Comparison of ENCODE assay signal across 8 cellular contexts in the genomic region with DNA sequence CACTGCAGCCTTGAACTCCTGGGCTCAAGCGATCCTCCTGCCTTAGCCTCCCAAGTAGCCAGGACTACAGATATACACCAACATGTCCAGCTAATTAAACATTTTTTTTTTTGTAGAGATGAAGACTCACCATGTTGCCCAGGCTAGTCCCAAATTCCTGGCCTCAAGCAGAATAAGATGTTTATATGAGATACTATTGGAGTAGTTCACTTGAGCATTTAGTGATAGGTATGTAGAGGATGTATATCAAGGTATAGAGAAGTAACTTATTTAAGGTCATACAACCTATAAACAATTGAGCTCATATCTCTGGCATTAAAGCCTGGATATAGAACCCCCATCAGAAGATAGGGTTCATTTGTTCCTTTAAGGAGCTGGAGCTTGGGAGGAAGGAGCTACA. TPM values are rescaled to one million over a fixed set of nuclear protein-coding genes. Genes with fewer than 3 reads are reported as not detected.
"Had no signal": no experiment of that assay in that cellular context is flagged by ENCODE, and none has a peak within 500 bp of the region (broad histone marks: within the 10 kb centered on the region; RNA-seq: fewer than 3 reads in every experiment).

No MANE protein-coding gene starts in this region.

- H3K27ac ChIP-seq: GM23248 had no signal

- DNase-seq: GM23248, GOT3, H7, IMR-90, KG1 had no signal

- H3K4me3 ChIP-seq: GM23248, HAP-1, K562 had no signal

- ATAC-seq: HCT116, K562 had no signal

RNA-seq across cellular contexts. Expression of a gene that starts 4.6 kb away (rescaled TPM):
- total RNA-seq: GM23248, IMR-90 had no signal
